In genomic region chr15:59536553-59536952, GRCh38 we compare ENCODE assay signal across 31 cellular contexts.
"Had no signal": no experiment of that assay in that cellular context is flagged by ENCODE, and none has a peak within 500 bp of the region (broad histone marks: within the 10 kb centered on the region; RNA-seq: fewer than 3 reads in every experiment).

No MANE protein-coding gene starts in this region.

- ATAC-seq: activated CD4-positive, CD25-positive, alpha-beta regulatory T cell treated with anti-CD3 and anti-CD28 coated beads, Interleukin-2, amount 50 U/mL, for 24 hours; left colon; naive thymus-derived CD4-positive, alpha-beta T cell; right lobe of liver; stimulated activated naive CD8-positive, alpha-beta T cell treated with anti-CD3 and anti-CD28 coated beads, Interleukin-15, amount 100 ng/mL, for 72 hours had no signal

- H3K4me3 ChIP-seq: ovary, right lobe of liver, skin epidermis, thyroid gland, upper lobe of left lung, vagina had no signal

- H3K27me3 Mint-ChIP-seq: progenitor cell of endocrine pancreas had no signal

- H3K9me3 ChIP-seq: ovary, right lobe of liver, thyroid gland, upper lobe of left lung, vagina had no signal

- H3K27me3 ChIP-seq: ovary, right lobe of liver, thyroid gland, upper lobe of left lung, vagina had no signal

- H3K27ac ChIP-seq: ovary, right lobe of liver, skin epidermis, thyroid gland, upper lobe of left lung, vagina, VCaP had no signal

- H3K36me3 Mint-ChIP-seq: activated CD4-positive, alpha-beta memory T cell treated with anti-CD3 and anti-CD28 coated beads for 36 hours; activated naive CD4-positive, alpha-beta T cell treated with anti-CD3 and anti-CD28 coated beads, Interleukin-2, amount 10 ng/mL, durations not matched to agents 7 days and 5 days; immature natural killer cell; naive thymus-derived CD4-positive, alpha-beta T cell had no signal

- H3K4me3 Mint-ChIP-seq: activated CD4-positive, alpha-beta memory T cell treated with anti-CD3 and anti-CD28 coated beads for 36 hours; activated CD4-positive, alpha-beta T cell treated with anti-CD3 and anti-CD28 coated beads, Interleukin-2, amount 10 ng/mL, durations not matched to agents 24 days and 14 days; activated naive CD4-positive, alpha-beta T cell treated with anti-CD3 and anti-CD28 coated beads, Interleukin-2, amount 10 ng/mL, durations not matched to agents 7 days and 5 days; endodermal cell; immature natural killer cell; naive thymus-derived CD4-positive, alpha-beta T cell; stimulated activated naive CD8-positive, alpha-beta T cell treated with anti-CD3 and anti-CD28 coated beads, Interleukin-15, amount 100 ng/mL, for 72 hours had no signal

- H3K27ac Mint-ChIP-seq: activated CD4-positive, alpha-beta memory T cell treated with anti-CD3 and anti-CD28 coated beads for 36 hours; activated CD4-positive, alpha-beta T cell treated with anti-CD3 and anti-CD28 coated beads, Interleukin-2, amount 10 ng/mL, durations not matched to agents 24 days and 14 days; activated naive CD4-positive, alpha-beta T cell treated with anti-CD3 and anti-CD28 coated beads, Interleukin-2, amount 10 ng/mL, durations not matched to agents 7 days and 5 days; endodermal cell; immature natural killer cell; naive thymus-derived CD4-positive, alpha-beta T cell; progenitor cell of endocrine pancreas had no signal

- DNase-seq: activated CD4-positive, alpha-beta memory T cell treated with anti-CD3 and anti-CD28 coated beads for 36 hours; activated CD4-positive, alpha-beta T cell treated with anti-CD3 and anti-CD28 coated beads, Interleukin-2, amount 10 ng/mL, durations not matched to agents 24 days and 14 days; activated CD8-positive, alpha-beta memory T cell treated with anti-CD3 and anti-CD28 coated beads, Interleukin-2, amount 50 U/mL, for 4 hours; activated gamma-delta T cell; activated naive CD4-positive, alpha-beta T cell treated with anti-CD3 and anti-CD28 coated beads, Interleukin-2, amount 10 ng/mL, durations not matched to agents 7 days and 5 days; activated T-cell treated with anti-CD3 and anti-CD28 coated beads, Interleukin-2, amount 50 U/mL, for 1 hour; amygdala; central memory CD4-positive, alpha-beta T cell; endodermal cell; foreskin fibroblast; head of caudate nucleus; hypothalamus; immature natural killer cell; kidney; left colon; midbrain; naive thymus-derived CD4-positive, alpha-beta T cell; ovary; stimulated activated CD4-positive, alpha-beta T cell treated with anti-CD3 and anti-CD28 coated beads, Interleukin-12 subunit alpha, Interleukin-12 subunit beta, amount 100 ng/mL, for 4 hours; stimulated activated CD4-positive, alpha-beta T cell treated with anti-CD3 and anti-CD28 coated beads, Interleukin-4, amount 100 ng/mL, for 1 hour; stimulated activated naive CD8-positive, alpha-beta T cell treated with anti-CD3 and anti-CD28 coated beads, Interleukin-15, amount 100 ng/mL, for 72 hours; T-helper 9 cell; thyroid gland; upper lobe of left lung had no signal

- FAIRE-seq: kidney, TTC549 had no signal

- H3K36me3 ChIP-seq: ovary, right lobe of liver, thyroid gland, upper lobe of left lung, vagina had no signal

- H3K4me1 Mint-ChIP-seq: endodermal cell, immature natural killer cell had no signal

- H3K4me1 ChIP-seq: right lobe of liver, upper lobe of left lung, vagina had no signal
